In the genomic region with DNA sequence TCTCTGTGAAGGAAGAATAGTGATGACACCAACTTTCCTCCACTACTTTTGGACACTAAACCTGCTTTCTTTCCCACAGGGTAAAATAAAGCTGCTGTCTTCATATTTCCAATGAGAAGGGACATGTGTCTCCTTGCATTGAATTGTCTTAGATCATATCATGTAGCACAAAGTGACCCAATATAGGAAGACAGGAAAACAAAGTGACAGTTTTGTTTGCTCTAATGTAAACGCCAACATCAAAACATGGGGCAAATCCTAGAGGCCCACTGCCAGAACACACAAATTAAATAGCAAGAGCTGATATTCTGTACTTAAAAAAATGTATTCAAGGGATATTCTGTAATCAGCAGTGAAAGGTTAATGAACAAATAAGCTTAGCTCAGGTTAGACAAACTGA, we compare ENCODE assay signal across 24 cellular contexts. TPM values are rescaled to one million over a fixed set of nuclear protein-coding genes. Genes with fewer than 3 reads are reported as not detected.
"Had no signal": no experiment of that assay in that cellular context is flagged by ENCODE, and none has a peak within 500 bp of the region (broad histone marks: within the 10 kb centered on the region; RNA-seq: fewer than 3 reads in every experiment).

No MANE protein-coding gene starts in this region.

- H3K9me3 Mint-ChIP-seq: activated T-helper 2 cell treated with anti-CD3 and anti-CD28 coated beads, Interferon-gamma antibody, Interleukin-2, Interleukin-4, amounts not matched to agents 10 μg/mL and 5 μg/mL and 100 μg/mL, durations not matched to agents 14 hours and 24 hours and 36 hours; naive thymus-derived CD4-positive, alpha-beta T cell; stimulated activated naive CD8-positive, alpha-beta T cell treated with anti-CD3 and anti-CD28 coated beads, Interleukin-15, Interleukin-2, amounts not matched to agents 100 ng/mL and 50 ng/mL, for 24 hours; T-helper 1 cell treated with Interleukin-12 subunit alpha and Interleukin-12 subunit beta and Interleukin-4 antibody, amounts not matched to agents 30 μg/mL and 1 μg/mL, for 36 hours had no signal

- H3K4me3 Mint-ChIP-seq: stimulated activated naive CD8-positive, alpha-beta T cell treated with anti-CD3 and anti-CD28 coated beads, Interleukin-15, Interleukin-2, amounts not matched to agents 100 ng/mL and 50 ng/mL, for 24 hours; T-helper 1 cell treated with Interleukin-12 subunit alpha and Interleukin-12 subunit beta and Interleukin-4 antibody, amounts not matched to agents 30 μg/mL and 1 μg/mL, for 36 hours had no signal

- ATAC-seq: left lobe of liver; lower lobe of right lung; naive thymus-derived CD4-positive, alpha-beta T cell; pancreas; right cardiac atrium had no signal

- H3K27ac ChIP-seq: ascending aorta, brain microvascular endothelial cell, lower lobe of right lung, pancreas, tibial artery had no signal

- H3K9me3 ChIP-seq: ascending aorta, lower lobe of right lung, pancreas, tibial artery had no signal

- H3K27me3 ChIP-seq: ascending aorta, brain microvascular endothelial cell, tibial artery had no signal

- DNase-seq: activated CD4-positive, alpha-beta T cell treated with anti-CD3 and anti-CD28 coated beads for 48 hours; activated naive CD4-positive, alpha-beta T cell; activated T-cell treated with anti-CD3 and anti-CD28 coated beads, Interleukin-2, amount 50 U/mL, for 1 hour; brain microvascular endothelial cell; caudate nucleus; dermis blood vessel endothelial cell; effector CD8-positive, alpha-beta T cell; erythroblast; foreskin fibroblast; lower lobe of right lung; naive thymus-derived CD4-positive, alpha-beta T cell; pancreas; right cardiac atrium; stimulated activated CD4-positive, alpha-beta T cell treated with anti-CD3 and anti-CD28 coated beads, Interleukin-4, amount 100 ng/mL, for 24 hours; substantia nigra; tibial artery had no signal

- H3K4me3 ChIP-seq: ascending aorta, lower lobe of right lung, pancreas, tibial artery had no signal

- H3K27me3 Mint-ChIP-seq: naive thymus-derived CD4-positive, alpha-beta T cell; stimulated activated naive CD8-positive, alpha-beta T cell treated with anti-CD3 and anti-CD28 coated beads, Interleukin-15, Interleukin-2, amounts not matched to agents 100 ng/mL and 50 ng/mL, for 24 hours had no signal

- H3K27ac Mint-ChIP-seq: stimulated activated naive CD8-positive, alpha-beta T cell treated with anti-CD3 and anti-CD28 coated beads, Interleukin-15, Interleukin-2, amounts not matched to agents 100 ng/mL and 50 ng/mL, for 24 hours; T-helper 1 cell treated with Interleukin-12 subunit alpha and Interleukin-12 subunit beta and Interleukin-4 antibody, amounts not matched to agents 30 μg/mL and 1 μg/mL, for 36 hours had no signal

- H3K4me1 ChIP-seq: ascending aorta, lower lobe of right lung, pancreas, tibial artery had no signal

RNA-seq across cellular contexts. Expression of a gene that starts 36.1 kb away (rescaled TPM):
- total RNA-seq: dermis blood vessel endothelial cell, fibroblast of lung, kidney epithelial cell, pulmonary artery endothelial cell had no signal
